Comparison of ENCODE assay signal across 8 cellular contexts in the genomic region with DNA sequence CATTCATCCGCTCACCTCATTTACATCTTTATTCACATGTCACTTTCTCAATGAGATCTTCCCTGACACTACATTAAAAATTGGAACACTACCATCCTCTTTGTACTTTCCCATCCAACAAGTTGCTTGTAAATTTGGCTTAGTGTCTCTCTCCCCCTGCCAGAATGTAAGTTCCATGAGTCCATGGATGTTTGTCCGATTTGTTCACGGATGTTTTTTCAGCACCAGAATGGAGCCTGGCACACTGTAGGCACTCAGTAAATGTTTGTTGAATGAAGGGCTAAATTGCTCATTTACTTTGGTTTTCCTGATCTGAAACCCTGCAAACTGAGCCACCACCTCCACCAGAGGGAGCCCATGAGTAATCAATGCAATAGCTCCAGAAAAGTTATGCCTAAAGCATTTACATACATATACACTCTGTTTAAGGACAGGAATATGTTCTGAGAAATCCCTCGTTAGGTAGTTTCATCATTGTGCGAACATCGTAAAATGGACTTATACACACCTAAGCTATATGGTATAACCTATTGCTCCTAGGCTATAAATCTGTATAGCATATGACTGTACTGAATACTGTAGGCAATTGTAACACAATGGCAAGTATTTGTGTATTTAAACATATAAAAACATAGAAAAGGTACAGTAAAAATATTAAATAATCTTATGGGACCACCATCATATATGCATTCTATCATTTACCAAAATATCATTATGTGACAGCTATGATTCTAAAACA. TPM values are rescaled to one million over a fixed set of nuclear protein-coding genes. Genes with fewer than 3 reads are reported as not detected.
DNase-seq lines count a peak whose midpoint lies in the region; ATAC-seq lines count a peak whose summit lies in the region.

No MANE protein-coding gene starts in this region.

- H2AFZ ChIP-seq in mesenchymal stem cell (ENCODE audit: low read depth, low read length): no peak overlapping the region

- no peaks in the 10 kb centered on the region for H3K9me3 ChIP-seq in mesenchymal stem cell (ENCODE audit: control insufficient read depth, low read length)

- peaks cover 43% of the 10 kb centered on the region for H3K4me1 Mint-ChIP-seq in dendritic cell treated with granulocyte-macrophage colony-stimulating factor and Interleukin-4, amounts not matched to agents 40 ng/mL and 50 ng/mL, for 4 days (ENCODE audit: low read depth)

- no peak overlapping the region for H3K23ac ChIP-seq in mesenchymal stem cell (ENCODE audit: low read length in 2 of 2)

- no peak for ATAC-seq in HG03039 (IDR thresholded peaks at IDR 0.05; ENCODE audit: unreplicated experiment)

- no peak overlapping the region for H2BK120ac ChIP-seq in mesenchymal stem cell (ENCODE audit: low read depth, low read length)

- H3K27ac ChIP-seq in mesenchymal stem cell (ENCODE audit: low read length, poor library complexity, severe bottlenecking): no peak overlapping the region

- no peak overlapping the region for H4K8ac ChIP-seq in mesenchymal stem cell (ENCODE audit: low read length)

- peaks cover 14% of the 10 kb centered on the region for H3K36me3 Mint-ChIP-seq in dendritic cell treated with granulocyte-macrophage colony-stimulating factor and Interleukin-4, amounts not matched to agents 40 ng/mL and 50 ng/mL, for 4 days (ENCODE audit: low read depth)

- no peaks in the 10 kb centered on the region for H3K79me1 ChIP-seq in mesenchymal stem cell (replicated peaks; ENCODE audit: low read length, poor library complexity, severe bottlenecking)

- H3K9me3 Mint-ChIP-seq in dendritic cell treated with granulocyte-macrophage colony-stimulating factor and Interleukin-4, amounts not matched to agents 40 ng/mL and 50 ng/mL, for 4 days: peaks cover 4% of the 10 kb centered on the region

- no peak overlapping the region for H2BK15ac ChIP-seq in mesenchymal stem cell (ENCODE audit: low read depth, poor library complexity, severe bottlenecking)

- DNase-seq in AG08395 (ENCODE audit: low spot score): peak; percentile 49
- DNase-seq in H4 (ENCODE audit: low spot score): peak; percentile 45
- peak; percentile 36 for DNase-seq in NCI-H748 treated with DMSO at 0.1 percent for 48 hours (lab: John Stamatoyannopoulos, UW)
- DNase-seq in activated CD4-positive, alpha-beta T cell treated with anti-CD3 and anti-CD28 coated beads, Interleukin-2, amount 50 U/mL, for 24 hours (ENCODE audit: low read depth in 1 of 2, low spot score in 1 of 2): peak; percentile 63 to 83
- peak; percentile 73 for DNase-seq in mesenchymal stem cell
- peak; percentile 69 for DNase-seq in stimulated activated CD8-positive, alpha-beta memory T cell treated with anti-CD3 and anti-CD28 coated beads, Interleukin-4, amount 100 ng/mL, for 24 hours (ENCODE audit: low read depth)

- H3K4me3 ChIP-seq in mesenchymal stem cell (ENCODE audit: insufficient read depth in 1 of 2, low read depth in 1 of 2, low read length in 2 of 2): no peak overlapping the region

- intact Hi-C loops in dendritic cell treated with granulocyte-macrophage colony-stimulating factor and Interleukin-4, amounts not matched to agents 40 ng/mL and 50 ng/mL, for 4 days (cut with micrococcal nuclease): loop anchor here (1.0 to 5.0 kb wide), 3 partner anchors 48 to 118 kb away; no protein-coding TSS in a partner anchor

- no peak overlapping the region for H4K91ac ChIP-seq in mesenchymal stem cell (ENCODE audit: low read length)

- H3K27ac Mint-ChIP-seq in dendritic cell treated with granulocyte-macrophage colony-stimulating factor and Interleukin-4, amounts not matched to agents 40 ng/mL and 50 ng/mL, for 4 days: peak overlapping the region; percentile 68

- H3K4me3 Mint-ChIP-seq in dendritic cell treated with granulocyte-macrophage colony-stimulating factor and Interleukin-4, amounts not matched to agents 40 ng/mL and 50 ng/mL, for 4 days: no peak overlapping the region

- H3K4me1 ChIP-seq in mesenchymal stem cell (ENCODE audit: control insufficient read depth, insufficient read depth, low read depth, low read length): peaks cover 2% of the 10 kb centered on the region

- H3K27me3 ChIP-seq in mesenchymal stem cell (ENCODE audit: control insufficient read depth in 1 of 2, insufficient read depth in 1 of 2, low read length in 2 of 2): peaks cover 0 to 3% of the 10 kb centered on the region in 2 experiments

- H3K36me3 ChIP-seq in mesenchymal stem cell (ENCODE audit: control insufficient read depth in 1 of 2, insufficient read depth in 2 of 2, low read depth in 1 of 2, low read length in 2 of 2): no peaks in the 10 kb centered on the region

- H3K4ac ChIP-seq in mesenchymal stem cell (ENCODE audit: low read depth in 1 of 2, low read length in 2 of 2): no peak overlapping the region

- no peak overlapping the region for H3K14ac ChIP-seq in mesenchymal stem cell (ENCODE audit: low read length in 2 of 2)

- H2BK5ac ChIP-seq in mesenchymal stem cell (ENCODE audit: low read depth, low read length, poor library complexity, severe bottlenecking): no peak overlapping the region

- no peak overlapping the region for H3K9ac ChIP-seq in mesenchymal stem cell (ENCODE audit: low read length)

- H2BK12ac ChIP-seq in mesenchymal stem cell (ENCODE audit: low read length in 2 of 2): no peak overlapping the region

- no peak overlapping the region for H3K4me2 ChIP-seq in mesenchymal stem cell (ENCODE audit: low read length, poor library complexity, severe bottlenecking)

- H2AK5ac ChIP-seq in mesenchymal stem cell (ENCODE audit: low read length, severe bottlenecking): no peak overlapping the region

- 57% methylated on average over 4 of the region's 6 CpGs for WGBS in mesenchymal stem cell

- no peak overlapping the region for H3K18ac ChIP-seq in mesenchymal stem cell (ENCODE audit: low read depth in 1 of 2, low read length in 2 of 2)

- no peaks in the 10 kb centered on the region for H3K27me3 Mint-ChIP-seq in dendritic cell treated with granulocyte-macrophage colony-stimulating factor and Interleukin-4, amounts not matched to agents 40 ng/mL and 50 ng/mL, for 4 days

RNA-seq across cellular contexts. Expression of gene EYA3, which starts 2.8 kb away (rescaled TPM):
- total RNA-seq in H4 (2014; rRNA removed; shearing (Covaris generic)): 8.2 and 9.2 TPM in 2 replicates
- 11.4 TPM for polyA plus RNA-seq in mesenchymal stem cell (2013, experiment 1 of 2)
- 10.9 TPM for polyA plus RNA-seq in mesenchymal stem cell (2013, experiment 2 of 2)
